ENCODE assay signal across 19 cellular contexts in the genomic region with DNA sequence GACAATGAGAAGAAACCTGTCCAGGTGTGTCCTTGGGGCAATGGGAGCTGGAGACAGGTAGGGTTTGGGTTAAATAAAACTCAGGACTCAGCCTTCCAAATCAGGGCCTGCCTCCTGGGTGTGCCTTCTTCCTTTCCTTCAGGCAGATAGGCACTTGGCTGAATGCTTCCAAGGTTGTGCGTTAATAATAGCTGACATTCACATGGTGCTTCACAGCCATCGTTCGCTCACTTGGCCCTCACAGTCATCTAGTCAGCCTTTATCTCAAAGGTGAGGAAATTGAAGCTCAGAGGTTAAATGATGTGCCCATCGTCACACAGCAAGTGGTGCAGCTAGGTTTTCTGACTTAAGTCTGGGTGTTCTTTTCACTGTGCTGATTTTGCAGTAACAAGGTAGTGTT. TPM values are rescaled to one million over a fixed set of nuclear protein-coding genes. Genes with fewer than 3 reads are reported as not detected.
DNase-seq lines count a peak whose midpoint lies in the region; ATAC-seq and TF ChIP-seq lines count a peak whose summit lies in the region.
"Had no signal": no experiment of that assay in that cellular context is flagged by ENCODE, and none has a peak within 500 bp of the region (broad histone marks: within the 10 kb centered on the region; RNA-seq: fewer than 3 reads in every experiment).

No MANE protein-coding gene starts in this region.

- no peak overlapping the region for H3K4me2 ChIP-seq in PC-9

- no peak overlapping the region for H3K9ac ChIP-seq in endodermal cell (ENCODE audit: extremely low read depth, low read length, poor library complexity, severe bottlenecking)
- H3K9ac ChIP-seq: GM23248 had no signal

- peak overlapping the region; percentile 78 to 93 for H3K4me3 Mint-ChIP-seq in activated T-cell treated with anti-CD3 and anti-CD28 coated beads, Interleukin-2, amount 50 U/mL, for 72 hours
- no peak overlapping the region for H3K4me3 Mint-ChIP-seq in endodermal cell
- H3K4me3 Mint-ChIP-seq: effector memory CD8-positive, alpha-beta T cell had no signal

- BruUV-seq in PC-9 (replicated peaks; lab: Mats Ljungman, UMichigan), result no TSS peak

- no peaks in the 10 kb centered on the region for H3K9me3 Mint-ChIP-seq in activated T-cell treated with anti-CD3 and anti-CD28 coated beads, Interleukin-2, amount 50 U/mL, for 72 hours
- no peaks in the 10 kb centered on the region for H3K9me3 Mint-ChIP-seq in endodermal cell
- H3K9me3 Mint-ChIP-seq: effector memory CD8-positive, alpha-beta T cell had no signal

- ATAC-seq in activated T-cell treated with anti-CD3 and anti-CD28 coated beads, Interleukin-2, amount 50 U/mL, for 72 hours (replicated peaks in 1 of 2), result no peak
- ATAC-seq: activated CD4-positive, CD25-positive, alpha-beta regulatory T cell treated with anti-CD3 and anti-CD28 coated beads, Interleukin-2, amount 50 U/mL, for 24 hours; effector memory CD8-positive, alpha-beta T cell; SK-N-SH treated with all-trans-retinoic acid at 6 μM for 48 hours had no signal

- CTCF ChIA-PET in PC-9 (lab: Charles Lee), result interaction anchor here (1.3 kb wide), 1 partner anchor 32 kb away, joined by 3 read pairs; no protein-coding TSS in a partner anchor

- H3F3A ChIP-seq in PC-9 (ENCODE audit: insufficient read depth, low read depth), result peaks cover 26% of the 10 kb centered on the region

- WGBS in endodermal cell (ENCODE audit: insufficient coverage in 1 of 2, insufficient read length in 1 of 2), 2 experiments, result 67 to 83% methylated on average over 3 to 4 of the region's 4 CpGs
- 56 to 84% (median 74%) methylated on average over 4 of the region's 4 CpGs for WGBS in spleen, 5 donors

- intact Hi-C loops in PC-9 (cut with micrococcal nuclease; ENCODE audit: unreplicated experiment), result no loop called here
- intact Hi-C loops in spleen (cut with DNase I; ENCODE audit: low total_unique reads), result no loop called here

- no peaks in the 10 kb centered on the region for H3K9me3 ChIP-seq in PC-9 (ENCODE audit: insufficient read depth, low read depth)
- no peaks in the 10 kb centered on the region for H3K9me3 ChIP-seq in endodermal cell (ENCODE audit: control insufficient read depth, low read length)
- H3K9me3 ChIP-seq in spleen, result no peaks in the 10 kb centered on the region

- H3K36me3 Mint-ChIP-seq in activated T-cell treated with anti-CD3 and anti-CD28 coated beads, Interleukin-2, amount 50 U/mL, for 72 hours (ENCODE audit: insufficient read depth in 2 of 2), result peaks cover 33 to 56% of the 10 kb centered on the region in 2 donors
- peaks cover 67% of the 10 kb centered on the region for H3K36me3 Mint-ChIP-seq in endodermal cell (ENCODE audit: low read depth)

- TF ChIP-seq CTCF in PC-9 (conservative IDR thresholded peaks at IDR 0.05), result no peak
- TF ChIP-seq CTCF in endodermal cell (conservative IDR thresholded peaks at IDR 0.05), result no peak
- no peak for TF ChIP-seq CTCF in spleen (IDR thresholded peaks at IDR 0.05 in 8 of 11, conservative IDR thresholded peaks at IDR 0.05 in 3 of 11)

- POLR2A ChIA-PET in PC-9 (lab: Charles Lee; ENCODE audit: unreplicated experiment), result no interaction called here

- H3K79me2 ChIP-seq in PC-9 (ENCODE audit: low read depth), result peaks cover 26% of the 10 kb centered on the region

- H3K4me1 ChIP-seq in PC-9 (replicated peaks; ENCODE audit: insufficient read depth) (peaks cover 27% of the 10 kb centered on the region), endodermal cell (ENCODE audit: control insufficient read depth, insufficient read depth, low read length) (peaks cover 23% of the 10 kb centered on the region), spleen (peaks cover 29 to 83% (median 61%) of the 10 kb centered on the region in 6 donors)

- H3K36me3 ChIP-seq in PC-9 (ENCODE audit: low read depth), result peaks cover 54% of the 10 kb centered on the region
- H3K36me3 ChIP-seq in endodermal cell (ENCODE audit: control insufficient read depth, insufficient read depth, low read length), result peaks cover 86% of the 10 kb centered on the region
- peaks cover 5 to 100% (median 64%) of the 10 kb centered on the region in 6 donors for H3K36me3 ChIP-seq in spleen

- DNase-seq in activated T-cell treated with anti-CD3 and anti-CD28 coated beads, Interleukin-2, amount 50 U/mL, for 72 hours, result no peak
- no peak for DNase-seq in activated T-cell treated with anti-CD3 and anti-CD28 coated beads, Interleukin-2, amount 50 U/mL, for 1 hour
- DNase-seq in PC-9 (no peak), endodermal cell (peak; percentile 77), spleen (peak; percentile 21), hypothalamus (lab: John Stamatoyannopoulos, UW) (no peak), AG08396 (ENCODE audit: low spot score) (no peak), NCI-H2029 (lab: John Stamatoyannopoulos, UW) (no peak)
- DNase-seq: activated gamma-delta T cell; effector memory CD8-positive, alpha-beta T cell; GM23248; kidney glomerular epithelial cell; NCI-H1694 treated with DMSO at 0.1 percent for 48 hours; NCI-H526; nucleus accumbens; T1000 had no signal

- no peaks in the 10 kb centered on the region for H4K20me1 ChIP-seq in PC-9 (ENCODE audit: insufficient read depth)

- no peaks in the 10 kb centered on the region for H3K9me2 ChIP-seq in PC-9 (ENCODE audit: insufficient read depth)

- no peaks in the 10 kb centered on the region for H3K27me3 ChIP-seq in PC-9 (ENCODE audit: insufficient read depth, low read depth)
- no peaks in the 10 kb centered on the region for H3K27me3 ChIP-seq in endodermal cell (ENCODE audit: control insufficient read depth, insufficient read depth, low read length, poor library complexity, severe bottlenecking)
- no peaks in the 10 kb centered on the region for H3K27me3 ChIP-seq in spleen (replicated peaks in 1 of 7)

- peaks cover 62% of the 10 kb centered on the region for H3K4me1 Mint-ChIP-seq in activated T-cell treated with anti-CD3 and anti-CD28 coated beads, Interleukin-2, amount 50 U/mL, for 72 hours (ENCODE audit: low read depth)
- H3K4me1 Mint-ChIP-seq in endodermal cell, result peaks cover 40% of the 10 kb centered on the region

- H3K4me3 ChIP-seq in PC-9 (no peak overlapping the region), endodermal cell (ENCODE audit: low read length) (no peak overlapping the region), spleen (no peak overlapping the region)
- H3K4me3 ChIP-seq: GM23248 had no signal

- H3K27ac Mint-ChIP-seq in activated T-cell treated with anti-CD3 and anti-CD28 coated beads, Interleukin-2, amount 50 U/mL, for 72 hours, result peak overlapping the region; percentile 100
- H3K27ac Mint-ChIP-seq in endodermal cell, result no peak overlapping the region

- TF ChIP-seq POLR2A in spleen (IDR thresholded peaks at IDR 0.05), result no peak

- H2AFZ ChIP-seq in PC-9, result no peak overlapping the region
- H2AFZ ChIP-seq: GM23248 had no signal

- H3K27me3 Mint-ChIP-seq in activated T-cell treated with anti-CD3 and anti-CD28 coated beads, Interleukin-2, amount 50 U/mL, for 72 hours (ENCODE audit: low read depth), result no peaks in the 10 kb centered on the region
- H3K27me3 Mint-ChIP-seq in endodermal cell (ENCODE audit: insufficient read depth), result no peaks in the 10 kb centered on the region
- H3K27me3 Mint-ChIP-seq: effector memory CD8-positive, alpha-beta T cell had no signal

- H3K27ac ChIP-seq in PC-9 (0 out of 2 replicates have a peak overlapping the region, but pooled peaks have one; percentile 94), endodermal cell (ENCODE audit: low read depth, low read length) (no peak overlapping the region), spleen (peak overlapping the region in 5 of 8 donors; percentile 28 to 97 (median 38))
- H3K27ac ChIP-seq: C4-2B had no signal

RNA-seq across cellular contexts. Expression of gene NFE2L1, which starts 9.5 kb away (rescaled TPM):
- 100 to 1,000 TPM; 214 to 237 TPM for total RNA-seq in activated T-cell treated with anti-CD3 and anti-CD28 coated beads, Interleukin-2, amount 50 U/mL, for 72 hours
- total RNA-seq in PC-9 (2021) (85.5 and 91.7 TPM in 2 replicates), endodermal cell (100 to 1,000 TPM; 122 to 135 TPM), spleen (100 to 1,000 TPM; 111 to 242 (median 142) TPM)
- polyA plus RNA-seq in endodermal cell (2013, experiment 1 of 2), result 123 TPM
- 113 TPM for polyA plus RNA-seq in endodermal cell (2013, experiment 2 of 2)
- polyA plus RNA-seq in spleen, result 10 to 100 TPM; 21.2 to 59.5 (median 25.7) TPM

RNA-seq across cellular contexts. Expression of gene COPZ2, which starts 20.0 kb away (rescaled TPM):
- total RNA-seq in activated T-cell treated with anti-CD3 and anti-CD28 coated beads, Interleukin-2, amount 50 U/mL, for 72 hours, result 10 to 100 TPM; 11.7 to 14.2 TPM
- total RNA-seq in PC-9 (2021) (2.6 and 2.7 TPM in 2 replicates), endodermal cell (not detected), spleen (10 to 100 TPM in 3 of 7 donors, 1 to 10 TPM in 4; 6.0 to 15.0 (median 9.0) TPM)
- 9.0 TPM for polyA plus RNA-seq in endodermal cell (2013, experiment 1 of 2)
- 1.4 TPM for polyA plus RNA-seq in endodermal cell (2013, experiment 2 of 2)
- 1 to 10 TPM; 7.3 to 9.6 (median 8.5) TPM for polyA plus RNA-seq in spleen

RNA-seq across cellular contexts. Expression of gene CBX1, which starts 43.7 kb away (rescaled TPM):
- total RNA-seq in activated T-cell treated with anti-CD3 and anti-CD28 coated beads, Interleukin-2, amount 50 U/mL, for 72 hours, result 10 to 100 TPM; 47.0 to 62.3 TPM
- total RNA-seq in PC-9 (2021) (73.6 and 93.9 TPM in 2 replicates), endodermal cell (100 to 1,000 TPM; 173 to 230 TPM), spleen (10 to 100 TPM; 21.6 to 36.2 (median 29.8) TPM)
- 245 TPM for polyA plus RNA-seq in endodermal cell (2013, experiment 1 of 2)
- polyA plus RNA-seq in endodermal cell (2013, experiment 2 of 2), result 229 TPM
- polyA plus RNA-seq in spleen, result 10 to 100 TPM; 19.6 to 29.8 (median 27.4) TPM

RNA-seq across cellular contexts. Expression of gene SNX11, which starts 49.9 kb away (rescaled TPM):
- total RNA-seq in activated T-cell treated with anti-CD3 and anti-CD28 coated beads, Interleukin-2, amount 50 U/mL, for 72 hours, result 10 to 100 TPM; 30.5 to 30.6 TPM
- total RNA-seq in PC-9 (2021) (16.0 and 17.0 TPM in 2 replicates), endodermal cell (10 to 100 TPM; 19.7 to 20.5 TPM), spleen (10 to 100 TPM; 31.8 to 45.4 (median 39.2) TPM)
- 16.2 TPM for polyA plus RNA-seq in endodermal cell (2013, experiment 1 of 2)
- polyA plus RNA-seq in endodermal cell (2013, experiment 2 of 2), result 13.6 TPM
- polyA plus RNA-seq in spleen, result 10 to 100 TPM; 17.6 to 27.3 (median 26.3) TPM

Comparison
In these comparisons a context has a peak if more than half of its experiments do, and no peak if none do; other contexts are left out.
1. DNase-seq: peak in endodermal cell (single experiment) and spleen (single experiment); none in activated T-cell treated with anti-CD3 and anti-CD28 coated beads, Interleukin-2, amount 50 U/mL, for 72 hours (0 of 2), activated T-cell treated with anti-CD3 and anti-CD28 coated beads, Interleukin-2, amount 50 U/mL, for 1 hour (single experiment), PC-9 (0 of 2), hypothalamus (0 of 51), AG08396 (single experiment) and NCI-H2029 (single experiment).